Comparison of ENCODE assay signal across 23 cellular contexts in the genomic region with DNA sequence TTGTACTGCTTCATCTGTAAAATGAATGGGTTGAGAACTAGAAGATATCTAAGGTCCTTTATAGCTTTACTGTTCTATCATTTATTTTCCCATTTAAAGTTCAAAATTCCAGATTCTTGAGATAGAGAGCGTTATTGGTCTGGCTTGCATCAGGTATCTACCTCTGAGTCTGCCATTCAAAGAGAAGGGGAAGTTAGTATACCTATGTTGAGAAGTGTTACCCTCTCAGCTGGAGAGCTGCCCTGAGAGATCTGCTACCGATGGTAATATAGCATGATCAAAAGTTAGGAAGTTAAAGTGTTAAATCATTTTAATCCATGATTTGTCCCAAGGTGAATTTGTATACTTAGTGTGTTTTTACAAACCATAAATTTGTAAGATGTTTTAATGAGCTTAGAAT. TPM values are rescaled to one million over a fixed set of nuclear protein-coding genes. Genes with fewer than 3 reads are reported as not detected.
DNase-seq lines count a peak whose midpoint lies in the region; ATAC-seq, FAIRE-seq and TF ChIP-seq lines count a peak whose summit lies in the region.
"Had no signal": no experiment of that assay in that cellular context is flagged by ENCODE, and none has a peak within 500 bp of the region (broad histone marks: within the 10 kb centered on the region; RNA-seq: fewer than 3 reads in every experiment).

No MANE protein-coding gene starts in this region.

- H3K4me1 ChIP-seq in small intestine (ENCODE audit: control insufficient read depth in 2 of 2, insufficient read depth in 1 of 2, low read depth in 1 of 2, low read length in 1 of 2) (peaks cover 0 to 16% of the 10 kb centered on the region in 2 donors), tibial nerve (peaks cover 0 to 78% (median 35%) of the 10 kb centered on the region in 4 donors), adrenal gland (replicated peaks in 1 of 2) (peaks cover 53 to 81% of the 10 kb centered on the region in 2 donors)

- H3K9me3 Mint-ChIP-seq in activated T-cell treated with anti-CD3 and anti-CD28 coated beads, Interleukin-2, amount 50 U/mL, for 24 hours = no peaks in the 10 kb centered on the region
- no peaks in the 10 kb centered on the region for H3K9me3 Mint-ChIP-seq in IgD-negative memory B cell
- H3K9me3 Mint-ChIP-seq in activated naive CD8-positive, alpha-beta T cell treated with anti-CD3 and anti-CD28 coated beads, Interleukin-2, amount 50 U/mL, for 24 hours = no peaks in the 10 kb centered on the region
- H3K9me3 Mint-ChIP-seq: T-helper 2 cell treated with Interferon-gamma antibody and Interleukin-4, amounts not matched to agents 5 μg/mL and 100 μg/mL, for 36 hours had no signal

- H3K9me3 ChIP-seq in small intestine (ENCODE audit: control insufficient read depth, low read depth) = no peaks in the 10 kb centered on the region
- no peaks in the 10 kb centered on the region for H3K9me3 ChIP-seq in tibial nerve
- H3K9me3 ChIP-seq in adrenal gland (replicated peaks in 1 of 3) = no peaks in the 10 kb centered on the region
- H3K9me3 ChIP-seq: mucosa of descending colon, tibial artery had no signal

- H3K4me3 ChIP-seq in small intestine (ENCODE audit: low read depth in 1 of 2, low read length in 2 of 2) = no peak overlapping the region
- H3K4me3 ChIP-seq in tibial nerve = no peak overlapping the region
- H3K4me3 ChIP-seq in adrenal gland = no peak overlapping the region
- H3K4me3 ChIP-seq: mucosa of descending colon, SK-N-MC, tibial artery had no signal

- ATAC-seq in activated naive CD8-positive, alpha-beta T cell treated with anti-CD3 and anti-CD28 coated beads, Interleukin-2, amount 50 U/mL, for 24 hours = no peak
- ATAC-seq: mucosa of descending colon had no signal

- no peak for DNase-seq in activated T-cell treated with anti-CD3 and anti-CD28 coated beads, Interleukin-2, amount 50 U/mL, for 24 hours
- DNase-seq in activated T-cell treated with anti-CD3 and anti-CD28 coated beads, Interleukin-2, amount 50 U/mL, for 1 hour = no peak
- no peak for DNase-seq in activated naive CD8-positive, alpha-beta T cell treated with anti-CD3 and anti-CD28 coated beads, Interleukin-2, amount 50 U/mL, for 24 hours
- peak; percentile 21 for DNase-seq in small intestine
- DNase-seq in tibial nerve (ENCODE audit: low spot score in 2 of 2) = no peak
- no peak for DNase-seq in HUDEP-2 (lab: John Stamatoyannopoulos, UW; ENCODE audit: unreplicated experiment in 76 of 76)
- DNase-seq in adrenal gland = no peak
- DNase-seq: activated CD4-positive, CD25-positive, alpha-beta regulatory T cell; activated CD8-positive, alpha-beta memory T cell treated with anti-CD3 and anti-CD28 coated beads for 24 hours; cortex of kidney; islet precursor cell; mucosa of descending colon; NCI-H1417 treated with DMSO at 0.1 percent for 48 hours; NCI-H2107; NCI-H510A treated with DMSO at 0.1 percent for 48 hours; stimulated activated CD4-positive, alpha-beta T cell treated with anti-CD3 and anti-CD28 coated beads, Interleukin-2, amount 100 ng/mL, for 24 hours; stimulated activated naive CD4-positive, alpha-beta T cell; tibial artery had no signal

- no peak for TF ChIP-seq EP300 in tibial nerve (IDR thresholded peaks at IDR 0.05)

- WGBS in small intestine, 3 donors = 27 to 68% (median 45%) methylated on average over 2 of the region's 2 CpGs
- WGBS in tibial nerve, 2 donors = 74 to 76% methylated on average over 2 of the region's 2 CpGs
- 74 to 84% (median 82%) methylated on average over 2 of the region's 2 CpGs for WGBS in adrenal gland, 4 donors

- no peak for TF ChIP-seq CTCF in tibial nerve (IDR thresholded peaks at IDR 0.05)
- TF ChIP-seq CTCF in adrenal gland (IDR thresholded peaks at IDR 0.05) = no peak

- H3K27me3 ChIP-seq in small intestine (ENCODE audit: control insufficient read depth in 2 of 2, insufficient read depth in 2 of 2, low read length in 2 of 2) (no peaks in the 10 kb centered on the region), tibial nerve (no peaks in the 10 kb centered on the region), adrenal gland (no peaks in the 10 kb centered on the region)
- H3K27me3 ChIP-seq: tibial artery had no signal

- H3K4me3 Mint-ChIP-seq in activated T-cell treated with anti-CD3 and anti-CD28 coated beads, Interleukin-2, amount 50 U/mL, for 24 hours = no peak overlapping the region
- H3K4me3 Mint-ChIP-seq in IgD-negative memory B cell = peak overlapping the region in 3 of 4 donors; percentile 14 to 81 (median 62)
- H3K4me3 Mint-ChIP-seq in activated naive CD8-positive, alpha-beta T cell treated with anti-CD3 and anti-CD28 coated beads, Interleukin-2, amount 50 U/mL, for 24 hours = peak overlapping the region; percentile 8
- H3K4me3 Mint-ChIP-seq: T-helper 2 cell treated with Interferon-gamma antibody and Interleukin-4, amounts not matched to agents 5 μg/mL and 100 μg/mL, for 36 hours had no signal

- H3K36me3 ChIP-seq in small intestine (ENCODE audit: control insufficient read depth in 2 of 2, insufficient read depth in 2 of 2, low read length in 2 of 2) (no peaks in the 10 kb centered on the region), tibial nerve (no peaks in the 10 kb centered on the region), adrenal gland (replicated peaks in 1 of 2) (no peaks in the 10 kb centered on the region)
- H3K36me3 ChIP-seq: tibial artery had no signal

- H3K27me3 Mint-ChIP-seq in activated T-cell treated with anti-CD3 and anti-CD28 coated beads, Interleukin-2, amount 50 U/mL, for 24 hours = no peaks in the 10 kb centered on the region
- H3K27me3 Mint-ChIP-seq in IgD-negative memory B cell = no peaks in the 10 kb centered on the region
- no peaks in the 10 kb centered on the region for H3K27me3 Mint-ChIP-seq in activated naive CD8-positive, alpha-beta T cell treated with anti-CD3 and anti-CD28 coated beads, Interleukin-2, amount 50 U/mL, for 24 hours

- peaks cover 88% of the 10 kb centered on the region for H3K4me1 Mint-ChIP-seq in activated T-cell treated with anti-CD3 and anti-CD28 coated beads, Interleukin-2, amount 50 U/mL, for 24 hours (ENCODE audit: low read depth)
- H3K4me1 Mint-ChIP-seq in IgD-negative memory B cell = peaks cover 59 to 69% (median 64%) of the 10 kb centered on the region in 3 donors
- H3K4me1 Mint-ChIP-seq in activated naive CD8-positive, alpha-beta T cell treated with anti-CD3 and anti-CD28 coated beads, Interleukin-2, amount 50 U/mL, for 24 hours = peaks cover 84% of the 10 kb centered on the region

- peak overlapping the region; percentile 55 for H3K27ac Mint-ChIP-seq in activated T-cell treated with anti-CD3 and anti-CD28 coated beads, Interleukin-2, amount 50 U/mL, for 24 hours
- no peak overlapping the region for H3K27ac Mint-ChIP-seq in IgD-negative memory B cell
- no peak overlapping the region for H3K27ac Mint-ChIP-seq in activated naive CD8-positive, alpha-beta T cell treated with anti-CD3 and anti-CD28 coated beads, Interleukin-2, amount 50 U/mL, for 24 hours
- H3K27ac Mint-ChIP-seq: T-helper 2 cell treated with Interferon-gamma antibody and Interleukin-4, amounts not matched to agents 5 μg/mL and 100 μg/mL, for 36 hours had no signal

- peaks cover 10% of the 10 kb centered on the region for H3K36me3 Mint-ChIP-seq in activated T-cell treated with anti-CD3 and anti-CD28 coated beads, Interleukin-2, amount 50 U/mL, for 24 hours (ENCODE audit: low read depth)
- H3K36me3 Mint-ChIP-seq in IgD-negative memory B cell = peaks cover 4% of the 10 kb centered on the region
- peaks cover 4% of the 10 kb centered on the region for H3K36me3 Mint-ChIP-seq in activated naive CD8-positive, alpha-beta T cell treated with anti-CD3 and anti-CD28 coated beads, Interleukin-2, amount 50 U/mL, for 24 hours (ENCODE audit: low read depth)

- intact Hi-C loops in adrenal gland (cut with DNase I) = no loop called here

- TF ChIP-seq POLR2A in tibial nerve (IDR thresholded peaks at IDR 0.05) (no peak), adrenal gland (IDR thresholded peaks at IDR 0.05) (no peak)

- no peak for FAIRE-seq in small intestine (lab: Jason Lieb, UNC)
- FAIRE-seq: A204.1, bronchial epithelial cell had no signal

- no peak overlapping the region for H3K27ac ChIP-seq in small intestine (ENCODE audit: low read depth in 1 of 2, low read length in 1 of 2)
- H3K27ac ChIP-seq in tibial nerve = no peak overlapping the region
- H3K27ac ChIP-seq in adrenal gland = no peak overlapping the region
- H3K27ac ChIP-seq: SK-N-MC, tibial artery had no signal

RNA-seq across cellular contexts. Expression of a gene that starts 7.4 kb away (rescaled TPM):
- polyA plus RNA-seq in IgD-negative memory B cell = 2.9 TPM
- 1 to 10 TPM; 7.2 to 9.0 (median 7.8) TPM for polyA plus RNA-seq in small intestine
- total RNA-seq in tibial nerve = 10 to 100 TPM; 23.4 to 26.5 (median 25.3) TPM
- total RNA-seq in adrenal gland = 10 to 100 TPM; 17.6 to 57.4 (median 36.6) TPM
- polyA plus RNA-seq in adrenal gland = 10 to 100 TPM in 1 of 3 donors, 1 to 10 TPM in 2; 8.0 to 23.9 (median 8.3) TPM
